Comparison of ENCODE assay signal across 29 cellular contexts in genomic region chr11:129215506-129216245, GRCh38. TPM values are rescaled to one million over a fixed set of nuclear protein-coding genes. Genes with fewer than 3 reads are reported as not detected.
DNase-seq lines count a peak whose midpoint lies in the region; FAIRE-seq and TF ChIP-seq lines count a peak whose summit lies in the region.
"Had no signal": no experiment of that assay in that cellular context is flagged by ENCODE, and none has a peak within 500 bp of the region (broad histone marks: within the 10 kb centered on the region; RNA-seq: fewer than 3 reads in every experiment).

No MANE protein-coding gene starts in this region.

- H3K36me3 ChIP-seq in HUES6 (ENCODE audit: control insufficient read depth, insufficient read depth, low read length), result no peaks in the 10 kb centered on the region
- no peaks in the 10 kb centered on the region for H3K36me3 ChIP-seq in bronchial epithelial cell (ENCODE audit: control insufficient read depth, insufficient read depth, low read length)
- H3K36me3 ChIP-seq in iPS-20b (ENCODE audit: insufficient read depth, low read depth, low read length), result no peaks in the 10 kb centered on the region
- H3K36me3 ChIP-seq: ascending aorta, heart right ventricle, SJSA1, suprapubic skin had no signal

- H3K27ac Mint-ChIP-seq in progenitor cell of endocrine pancreas, result peak overlapping the region; percentile 53
- H3K27ac Mint-ChIP-seq: activated B cell treated with CpG ODN at 0.5 μM for 24 hours; activated CD8-positive, alpha-beta memory T cell treated with anti-CD3 and anti-CD28 coated beads, Interleukin-2, amount 10 ng/mL, durations not matched to agents 7 days and 5 days; activated T-cell treated with anti-CD3 and anti-CD28 coated beads, Interleukin-2, amount 50 U/mL, for 72 hours; dendritic cell treated with granulocyte-macrophage colony-stimulating factor and Interleukin-4, amounts not matched to agents 40 ng/mL and 50 ng/mL, for 4 days; natural killer cell; stimulated activated naive B cell treated with anti-CD40 and anti-IgM and Interleukin-4, amounts not matched to agents 10 μg/mL and 1 μg/mL and 100 μg/mL, for 72 hours had no signal

- TF ChIP-seq CTCF in bronchial epithelial cell (IDR thresholded peaks at IDR 0.05; ENCODE audit: insufficient read depth, low read length, severe bottlenecking) (no peak), progenitor cell of endocrine pancreas (IDR thresholded peaks at IDR 0.05; ENCODE audit: unreplicated experiment) (no peak)

- H3K9ac ChIP-seq in HUES6 (ENCODE audit: low read length) (peak overlapping the region; percentile 5), iPS-20b (ENCODE audit: low read depth, low read length) (peak overlapping the region; percentile 13; the same call in 1 of the 2 replicates)

- DNase-seq in bronchial epithelial cell (ENCODE audit: low read depth) (peak; percentile 16), progenitor cell of endocrine pancreas (ENCODE audit: low spot score, unreplicated experiment) (no peak), NCI-H2171 treated with DMSO at 0.1 percent for 48 hours (lab: John Stamatoyannopoulos, UW) (no peak), NCI-H524 treated with DMSO at 0.1 percent for 48 hours (lab: John Stamatoyannopoulos, UW) (no peak), NOMO-1 treated with dmso at 0.1 percent for 144 hours (lab: John Stamatoyannopoulos, UW; ENCODE audit: unreplicated experiment) (no peak)
- no peak for DNase-seq in activated T-cell treated with anti-CD3 and anti-CD28 coated beads, Interleukin-2, amount 50 U/mL, for 1 hour
- DNase-seq: activated B cell treated with CpG ODN at 0.5 μM for 24 hours; activated CD8-positive, alpha-beta memory T cell treated with anti-CD3 and anti-CD28 coated beads, Interleukin-2, amount 10 ng/mL, durations not matched to agents 7 days and 5 days; activated T-cell treated with anti-CD3 and anti-CD28 coated beads, Interleukin-2, amount 50 U/mL, for 72 hours; CD8-positive, alpha-beta memory T cell; heart right ventricle; kidney; natural killer cell; NCI-H1092 treated with DMSO at 0.1 percent for 48 hours; NCI-H1694 treated with DMSO at 0.1 percent for 48 hours; NCI-H446 treated with DMSO at 0.1 percent for 48 hours; OCI-M1; stimulated activated naive B cell treated with anti-CD40 and anti-IgM and Interleukin-4, amounts not matched to agents 10 μg/mL and 1 μg/mL and 100 μg/mL, for 72 hours had no signal

- H3K4me1 ChIP-seq in HUES6 (ENCODE audit: control insufficient read depth, insufficient read depth, low read length) (peaks cover 62% of the 10 kb centered on the region), iPS-20b (ENCODE audit: insufficient read depth, low read length) (peaks cover 44% of the 10 kb centered on the region)
- H3K4me1 ChIP-seq: ascending aorta, heart right ventricle, SJSA1 had no signal

- no peak for FAIRE-seq in bronchial epithelial cell (lab: Jason Lieb, UNC)
- FAIRE-seq: endometrium, frontal cortex, G401.6, kidney had no signal

- no peaks in the 10 kb centered on the region for H3K9me3 Mint-ChIP-seq in progenitor cell of endocrine pancreas (ENCODE audit: low read depth)
- H3K9me3 Mint-ChIP-seq: activated T-cell treated with anti-CD3 and anti-CD28 coated beads, Interleukin-2, amount 50 U/mL, for 72 hours; dendritic cell treated with granulocyte-macrophage colony-stimulating factor and Interleukin-4, amounts not matched to agents 40 ng/mL and 50 ng/mL, for 4 days; natural killer cell; stimulated activated naive B cell treated with anti-CD40 and anti-IgM and Interleukin-4, amounts not matched to agents 10 μg/mL and 1 μg/mL and 100 μg/mL, for 72 hours had no signal

- H3K27me3 ChIP-seq in HUES6 (ENCODE audit: control insufficient read depth, insufficient read depth, low read length), result no peaks in the 10 kb centered on the region
- no peaks in the 10 kb centered on the region for H3K27me3 ChIP-seq in bronchial epithelial cell (ENCODE audit: control insufficient read depth, insufficient read depth, low read length)
- no peaks in the 10 kb centered on the region for H3K27me3 ChIP-seq in iPS-20b (ENCODE audit: insufficient read depth, low read length)
- H3K27me3 ChIP-seq: ascending aorta, heart right ventricle, SJSA1, suprapubic skin had no signal

- H3K27ac ChIP-seq in HUES6 (ENCODE audit: low read depth, low read length) (peak overlapping the region; percentile 48; the same call in 1 of the 2 replicates), iPS-20b (ENCODE audit: low read length) (peak overlapping the region; percentile 31)
- H3K27ac ChIP-seq: ascending aorta, heart right ventricle, RWPE1, SJSA1, suprapubic skin had no signal

- H3K27me3 Mint-ChIP-seq in progenitor cell of endocrine pancreas, result no peaks in the 10 kb centered on the region
- H3K27me3 Mint-ChIP-seq: activated B cell treated with CpG ODN at 0.5 μM for 24 hours; activated CD8-positive, alpha-beta memory T cell treated with anti-CD3 and anti-CD28 coated beads, Interleukin-2, amount 10 ng/mL, durations not matched to agents 7 days and 5 days; central memory CD8-positive, alpha-beta T cell; dendritic cell treated with granulocyte-macrophage colony-stimulating factor and Interleukin-4, amounts not matched to agents 40 ng/mL and 50 ng/mL, for 4 days; stimulated activated naive B cell treated with anti-CD40 and anti-IgM and Interleukin-4, amounts not matched to agents 10 μg/mL and 1 μg/mL and 100 μg/mL, for 72 hours had no signal

- peaks cover 26% of the 10 kb centered on the region for H3K4me1 Mint-ChIP-seq in progenitor cell of endocrine pancreas (ENCODE audit: low read depth)
- H3K4me1 Mint-ChIP-seq: central memory CD8-positive, alpha-beta T cell had no signal

- H3K9me3 ChIP-seq in HUES6 (ENCODE audit: control insufficient read depth, insufficient read depth, low read depth, low read length) (no peaks in the 10 kb centered on the region), iPS-20b (ENCODE audit: insufficient read depth, low read depth, low read length) (no peaks in the 10 kb centered on the region)
- H3K9me3 ChIP-seq: ascending aorta, SJSA1, suprapubic skin had no signal

- H3K4me3 ChIP-seq in HUES6 (ENCODE audit: low read depth, low read length), result no peak overlapping the region
- no peak overlapping the region for H3K4me3 ChIP-seq in bronchial epithelial cell (ENCODE audit: low read depth, low read length)
- H3K4me3 ChIP-seq in iPS-20b (ENCODE audit: low read length), result peak overlapping the region; percentile 27; the same call in 1 of the 2 replicates
- H3K4me3 ChIP-seq: ascending aorta, heart right ventricle, SJSA1, suprapubic skin had no signal

- H3K36me3 Mint-ChIP-seq in progenitor cell of endocrine pancreas (ENCODE audit: insufficient read depth), result peaks cover 2% of the 10 kb centered on the region
- H3K36me3 Mint-ChIP-seq: activated CD8-positive, alpha-beta memory T cell treated with anti-CD3 and anti-CD28 coated beads, Interleukin-2, amount 10 ng/mL, durations not matched to agents 7 days and 5 days; CD8-positive, alpha-beta memory T cell; natural killer cell; stimulated activated naive B cell treated with anti-CD40 and anti-IgM and Interleukin-4, amounts not matched to agents 10 μg/mL and 1 μg/mL and 100 μg/mL, for 72 hours had no signal

- H3K4me3 Mint-ChIP-seq in progenitor cell of endocrine pancreas (ENCODE audit: low read depth), result no peak overlapping the region
- H3K4me3 Mint-ChIP-seq: activated B cell treated with CpG ODN at 0.5 μM for 24 hours; activated CD8-positive, alpha-beta memory T cell treated with anti-CD3 and anti-CD28 coated beads, Interleukin-2, amount 10 ng/mL, durations not matched to agents 7 days and 5 days; activated T-cell treated with anti-CD3 and anti-CD28 coated beads, Interleukin-2, amount 50 U/mL, for 72 hours; CD8-positive, alpha-beta memory T cell; central memory CD8-positive, alpha-beta T cell; dendritic cell treated with granulocyte-macrophage colony-stimulating factor and Interleukin-4, amounts not matched to agents 40 ng/mL and 50 ng/mL, for 4 days; natural killer cell; stimulated activated naive B cell treated with anti-CD40 and anti-IgM and Interleukin-4, amounts not matched to agents 10 μg/mL and 1 μg/mL and 100 μg/mL, for 72 hours had no signal

RNA-seq across cellular contexts. Expression of gene ARHGAP32, which starts 23.6 kb away (rescaled TPM):
- total RNA-seq in bronchial epithelial cell (31.9 and 50.8 TPM in 2 replicates), progenitor cell of endocrine pancreas (42.3 and 48.0 TPM in 2 replicates)
